ENCODE assay signal across 20 cellular contexts in genomic region chr11:2557381-2557780, GRCh38.
DNase-seq lines count a peak whose midpoint lies in the region; ATAC-seq, FAIRE-seq and TF ChIP-seq lines count a peak whose summit lies in the region.
"Had no signal": no experiment of that assay in that cellular context is flagged by ENCODE, and none has a peak within 500 bp of the region (broad histone marks: within the 10 kb centered on the region; RNA-seq: fewer than 3 reads in every experiment).

No MANE protein-coding gene starts in this region.

- no peak overlapping the region for H3K18ac ChIP-seq in IMR-90 (ENCODE audit: low read depth, low read length)

- no peak overlapping the region for H3K4ac ChIP-seq in IMR-90 (ENCODE audit: low read depth, low read length)

- H4K91ac ChIP-seq in IMR-90 (ENCODE audit: insufficient read depth, low read depth, low read length) = no peak overlapping the region

- no peak for TF ChIP-seq RAD21 in IMR-90 (IDR thresholded peaks at IDR 0.05; ENCODE audit: low read length)

- peaks cover 0 to 4% (median 0%) of the 10 kb centered on the region in 7 donors for H3K9me3 Mint-ChIP-seq in CD14-positive monocyte

- H3K9me1 ChIP-seq in IMR-90 (ENCODE audit: insufficient read depth, low read length) = no peaks in the 10 kb centered on the region

- H3K79me1 ChIP-seq in IMR-90 (ENCODE audit: low read depth in 1 of 2, low read length in 2 of 2) = no peaks in the 10 kb centered on the region

- in situ Hi-C loops in IMR-90 (cut with MboI; ENCODE audit: low sequenced_read_pairs) = no loop called here

- POLR2A ChIA-PET in IMR-90 (lab: Charles Lee; ENCODE audit: unreplicated experiment) = no interaction called here

- H3K27ac ChIP-seq in IMR-90 (ENCODE audit: insufficient read depth, low read length) (no peak overlapping the region), kidney (ENCODE audit: low read depth in 2 of 2, low read length in 2 of 2) (no peak overlapping the region), gastroesophageal sphincter (no peak overlapping the region)
- H3K27ac ChIP-seq: C4-2B, HL-60, SJSA1 had no signal

- no peak overlapping the region for H4K5ac ChIP-seq in IMR-90 (ENCODE audit: low read depth, low read length)

- H3K9ac ChIP-seq in IMR-90 (ENCODE audit: low read depth, low read length) = no peak overlapping the region
- H3K9ac ChIP-seq in kidney (ENCODE audit: low read length in 2 of 2) = no peak overlapping the region

- H4K8ac ChIP-seq in IMR-90 (ENCODE audit: low read depth in 2 of 2, low read length in 2 of 2) = no peak overlapping the region

- H3K36me3 Mint-ChIP-seq in CD14-positive monocyte = peaks cover 9 to 12% of the 10 kb centered on the region in 2 donors
- H3K36me3 Mint-ChIP-seq: CD8-positive, alpha-beta memory T cell had no signal

- no peak overlapping the region for H2BK120ac ChIP-seq in IMR-90 (ENCODE audit: low read depth, low read length)

- BruUV-seq in IMR-90 (replicated peaks; lab: Mats Ljungman, UMichigan) = no TSS peak

- no peak for ATAC-seq in IMR-90 (ENCODE audit: low read depth)
- no peak for ATAC-seq in sciatic nerve
- no peak for ATAC-seq in gastroesophageal sphincter
- ATAC-seq in HG03520 (IDR thresholded peaks at IDR 0.05; ENCODE audit: unreplicated experiment) = no peak

- no peaks in the 10 kb centered on the region for H3K4me1 ChIP-seq in IMR-90 (ENCODE audit: control insufficient read depth, insufficient read depth, low read length)
- peaks cover 2 to 5% of the 10 kb centered on the region in 2 donors for H3K4me1 ChIP-seq in kidney (ENCODE audit: control insufficient read depth in 1 of 2, insufficient read depth in 1 of 2, low read depth in 1 of 2, low read length in 2 of 2)
- no peaks in the 10 kb centered on the region for H3K4me1 ChIP-seq in gastroesophageal sphincter
- H3K4me1 ChIP-seq: SJSA1 had no signal

- H3K4me3 ChIP-seq in IMR-90 (ENCODE audit: insufficient read depth, low read depth, low read length) = no peak overlapping the region
- H3K4me3 ChIP-seq in kidney (ENCODE audit: low read length in 2 of 2) = no peak overlapping the region
- H3K4me3 ChIP-seq in gastroesophageal sphincter = no peak overlapping the region
- H3K4me3 ChIP-seq: SJSA1 had no signal

- H2AK9ac ChIP-seq in IMR-90 (replicated peaks; ENCODE audit: low read depth, low read length, poor library complexity) = no peak overlapping the region

- FAIRE-seq in kidney (lab: Jason Lieb, UNC) = no peak
- FAIRE-seq: GM12892 had no signal

- intact Hi-C loops in CD14-positive monocyte (cut with micrococcal nuclease) (no loop called here), IMR-90 (cut with micrococcal nuclease) (no loop called here), kidney (cut with DNase I) (no loop called here), sciatic nerve (cut with DNase I) (no loop called here)

- no peak overlapping the region for H2AK5ac ChIP-seq in IMR-90 (ENCODE audit: low read depth, low read length)

- peaks cover 0 to 1% (median 0%) of the 10 kb centered on the region in 3 donors for H3K27me3 Mint-ChIP-seq in CD14-positive monocyte (ENCODE audit: low read depth in 3 of 3)

- peaks cover 30% of the 10 kb centered on the region for H3K4me1 Mint-ChIP-seq in CD14-positive monocyte
- H3K4me1 Mint-ChIP-seq: CD8-positive, alpha-beta memory T cell had no signal

- CTCF ChIA-PET in IMR-90 (lab: Yijun Ruan, JAX) = no interaction called here

- no peak overlapping the region for H3K56ac ChIP-seq in IMR-90 (ENCODE audit: extremely low read depth, insufficient read depth, low read length)

- dilution Hi-C loops in IMR-90 (cut with HindIII; ENCODE audit: low sequenced_read_pairs, unreplicated experiment) = no loop called here

- H3K36me3 ChIP-seq in IMR-90 (ENCODE audit: control insufficient read depth, insufficient read depth, low read length) = no peaks in the 10 kb centered on the region
- H3K36me3 ChIP-seq in kidney (ENCODE audit: control insufficient read depth in 1 of 2, insufficient read depth in 2 of 2, low read length in 2 of 2) = no peaks in the 10 kb centered on the region
- H3K36me3 ChIP-seq in gastroesophageal sphincter = no peaks in the 10 kb centered on the region
- H3K36me3 ChIP-seq: SJSA1 had no signal

- no peak overlapping the region for H3K27ac Mint-ChIP-seq in CD14-positive monocyte
- H3K27ac Mint-ChIP-seq: CD8-positive, alpha-beta memory T cell had no signal

- no peak overlapping the region for H2BK5ac ChIP-seq in IMR-90 (ENCODE audit: low read depth, low read length, poor library complexity, severe bottlenecking)

- no peak overlapping the region for H2BK15ac ChIP-seq in IMR-90 (ENCODE audit: low read depth, low read length)

- no peak overlapping the region for H3K14ac ChIP-seq in IMR-90 (replicated peaks; ENCODE audit: low read depth, low read length)

- H3K23ac ChIP-seq in IMR-90 (ENCODE audit: low read depth, low read length) = no peak overlapping the region

- no peaks in the 10 kb centered on the region; the same call in 1 of the 2 replicates for H4K20me1 ChIP-seq in IMR-90 (ENCODE audit: insufficient read depth, low read length)

- no peak for TF ChIP-seq CTCF in CD14-positive monocyte (IDR thresholded peaks at IDR 0.05)
- TF ChIP-seq CTCF in IMR-90 (conservative IDR thresholded peaks at IDR 0.05; ENCODE audit: low read depth, low read length) = no peak
- no peak for TF ChIP-seq CTCF in kidney (IDR thresholded peaks at IDR 0.05; ENCODE audit: borderline replicate concordance, extremely low read depth, insufficient read depth)
- no peak for TF ChIP-seq CTCF in gastroesophageal sphincter (IDR thresholded peaks at IDR 0.05)

- H3K4me2 ChIP-seq in IMR-90 (ENCODE audit: low read depth, low read length) = no peak overlapping the region

- DNase-seq in CD14-positive monocyte (ENCODE audit: low spot score) (peak; percentile 6), IMR-90 (no peak), kidney (peak; percentile 10), sciatic nerve (ENCODE audit: low spot score) (peak; percentile 6)
- DNase-seq in activated CD4-positive, alpha-beta T cell treated with anti-CD3 and anti-CD28 coated beads for 48 hours = no peak
- DNase-seq: DMS79 treated with DMSO at 0.1 percent for 48 hours, Kasumi-1, NCI-H1105, NCI-H146, NCI-H1930, NCI-H2107, NCI-H524, NCI-H774 had no signal

- H3K27me3 ChIP-seq in IMR-90 (ENCODE audit: control insufficient read depth, insufficient read depth, low read length) (peaks cover 42% of the 10 kb centered on the region), gastroesophageal sphincter (no peaks in the 10 kb centered on the region)

- H3K9me3 ChIP-seq in IMR-90 (ENCODE audit: control insufficient read depth, insufficient read depth, low read length) (peaks cover 4% of the 10 kb centered on the region; the same call in 1 of the 2 replicates), kidney (ENCODE audit: control insufficient read depth in 1 of 2, low read length in 2 of 2) (no peaks in the 10 kb centered on the region), gastroesophageal sphincter (no peaks in the 10 kb centered on the region)
- H3K9me3 ChIP-seq: SJSA1 had no signal

- TF ChIP-seq POLR2A in IMR-90 (IDR thresholded peaks at IDR 0.05; ENCODE audit: low read depth, low read length) (no peak), gastroesophageal sphincter (IDR thresholded peaks at IDR 0.05) (no peak)

- no peak overlapping the region for H3K4me3 Mint-ChIP-seq in CD14-positive monocyte
- H3K4me3 Mint-ChIP-seq: CD8-positive, alpha-beta memory T cell had no signal

- H2BK20ac ChIP-seq in IMR-90 (ENCODE audit: low read depth, low read length) = no peak overlapping the region

- H2AFZ ChIP-seq in IMR-90 (replicated peaks; ENCODE audit: low read length, poor library complexity) = peak overlapping the region; percentile 3

- TF ChIP-seq EP300 in gastroesophageal sphincter (IDR thresholded peaks at IDR 0.05) = no peak

- WGBS in IMR-90 (ENCODE audit: extremely low coverage in 2 of 2, insufficient read length in 1 of 2), 2 experiments = 90% methylated on average over 2 of the region's 4 CpGs; no CpG with 5 or more reads in 1 of the 2 experiments
- WGBS in gastroesophageal sphincter (ENCODE audit: low coverage in 1 of 2), 2 donors = 100% methylated on average over 3 of the region's 4 CpGs

TF ChIP-seq in IMR-90, 13 proteins besides CTCF, POLR2A, EP300 and RAD21:
- TF ChIP-seq MAFK (IDR thresholded peaks at IDR 0.05; ENCODE audit: low read depth, low read length) = no peak
- TF ChIP-seq CEBPB (IDR thresholded peaks at IDR 0.05; ENCODE audit: low read depth, low read length) = no peak
- no peak for TF ChIP-seq USF2 (IDR thresholded peaks at IDR 0.05; ENCODE audit: low read depth, low read length)
- TF ChIP-seq CHD1 (IDR thresholded peaks at IDR 0.05; ENCODE audit: low read depth, low read length) = no peak
TF ChIP-seq in IMR-90: peak in this region for 0.

Comparison
In these comparisons a context has a peak if more than half of its experiments do, and no peak if none do; other contexts are left out.
1. DNase-seq: peak in CD14-positive monocyte (single experiment), kidney (single experiment) and sciatic nerve (single experiment); none in IMR-90 (single experiment) and activated CD4-positive, alpha-beta T cell treated with anti-CD3 and anti-CD28 coated beads for 48 hours (single experiment).